In the genomic region with DNA sequence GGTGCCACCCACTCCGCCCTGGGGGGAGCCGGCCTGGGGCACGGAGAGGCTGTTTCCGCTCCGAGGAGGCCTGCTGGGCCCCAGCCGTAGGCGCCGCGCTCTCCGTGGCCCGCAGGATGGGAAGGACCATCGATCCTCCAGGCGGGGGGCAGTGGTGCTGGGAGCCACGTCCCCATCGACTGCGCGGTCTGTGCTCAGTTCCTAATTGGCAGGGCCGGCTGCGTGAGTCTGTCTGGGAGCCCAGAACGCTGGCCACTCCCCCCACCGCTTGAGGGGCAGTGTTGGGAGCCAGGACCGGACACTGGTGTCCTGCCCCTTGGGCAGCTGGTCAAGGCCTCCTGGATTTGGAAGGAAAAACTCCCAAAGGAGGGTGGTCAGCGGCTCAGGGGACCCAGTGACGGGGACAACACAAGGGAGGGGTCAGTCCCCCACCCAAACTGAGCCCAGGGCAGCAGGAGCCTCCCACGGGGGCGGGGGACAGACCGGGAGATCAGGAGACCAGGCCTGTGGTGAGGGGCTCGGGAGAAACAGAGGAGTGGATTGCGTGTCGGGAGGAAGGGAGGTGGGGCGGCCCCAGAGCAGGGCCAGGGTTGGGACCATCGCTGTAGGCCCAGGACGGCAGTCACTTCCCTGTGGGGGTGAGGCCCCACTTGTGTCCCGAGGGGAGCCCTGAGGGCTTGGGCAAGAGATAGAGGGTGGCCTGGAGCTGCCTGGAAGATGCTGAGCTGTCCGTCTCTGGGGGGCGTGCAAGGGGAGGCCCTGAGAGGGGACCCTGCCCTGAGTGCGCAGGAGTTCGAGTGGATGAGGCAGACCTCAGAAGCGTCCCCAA, we compare ENCODE assay signal across 3 cellular contexts.
TF ChIP-seq lines count a peak whose summit lies in the region.

No MANE protein-coding gene starts in this region.

TF ChIP-seq in SK-N-SH, 30 proteins besides CTCF, POLR2A, EP300 and RAD21:
- TF ChIP-seq, protein P1, sequence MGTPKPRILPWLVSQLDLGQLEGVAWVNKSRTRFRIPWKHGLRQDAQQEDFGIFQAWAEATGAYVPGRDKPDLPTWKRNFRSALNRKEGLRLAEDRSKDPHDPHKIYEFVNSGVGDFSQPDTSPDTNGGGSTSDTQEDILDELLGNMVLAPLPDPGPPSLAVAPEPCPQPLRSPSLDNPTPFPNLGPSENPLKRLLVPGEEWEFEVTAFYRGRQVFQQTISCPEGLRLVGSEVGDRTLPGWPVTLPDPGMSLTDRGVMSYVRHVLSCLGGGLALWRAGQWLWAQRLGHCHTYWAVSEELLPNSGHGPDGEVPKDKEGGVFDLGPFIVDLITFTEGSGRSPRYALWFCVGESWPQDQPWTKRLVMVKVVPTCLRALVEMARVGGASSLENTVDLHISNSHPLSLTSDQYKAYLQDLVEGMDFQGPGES (IDR thresholded peaks at IDR 0.05; ENCODE audit: low read depth, low read length), result no peak
- no peak for TF ChIP-seq FOXJ3 (CRISPR knock-in tag; IDR thresholded peaks at IDR 0.05)
- TF ChIP-seq YY1 (IDR thresholded peaks at IDR 0.05; ENCODE audit: low read depth), result no peak
- TF ChIP-seq NRF1 (IDR thresholded peaks at IDR 0.05; ENCODE audit: low read depth, low read length), result no peak

TF ChIP-seq in SK-N-SH treated with all-trans-retinoic acid at 6 μM for 48 hours, 23 proteins besides CTCF, POLR2A, EP300 and RAD21 (continued from another document and continues in another):
- TF ChIP-seq ZNF565 (CRISPR knock-in tag; conservative IDR thresholded peaks at IDR 0.05; ENCODE audit: low read depth), result no peak
- no peak for TF ChIP-seq SNAI2 (CRISPR knock-in tag; IDR thresholded peaks at IDR 0.05)
- TF ChIP-seq, protein P2, sequence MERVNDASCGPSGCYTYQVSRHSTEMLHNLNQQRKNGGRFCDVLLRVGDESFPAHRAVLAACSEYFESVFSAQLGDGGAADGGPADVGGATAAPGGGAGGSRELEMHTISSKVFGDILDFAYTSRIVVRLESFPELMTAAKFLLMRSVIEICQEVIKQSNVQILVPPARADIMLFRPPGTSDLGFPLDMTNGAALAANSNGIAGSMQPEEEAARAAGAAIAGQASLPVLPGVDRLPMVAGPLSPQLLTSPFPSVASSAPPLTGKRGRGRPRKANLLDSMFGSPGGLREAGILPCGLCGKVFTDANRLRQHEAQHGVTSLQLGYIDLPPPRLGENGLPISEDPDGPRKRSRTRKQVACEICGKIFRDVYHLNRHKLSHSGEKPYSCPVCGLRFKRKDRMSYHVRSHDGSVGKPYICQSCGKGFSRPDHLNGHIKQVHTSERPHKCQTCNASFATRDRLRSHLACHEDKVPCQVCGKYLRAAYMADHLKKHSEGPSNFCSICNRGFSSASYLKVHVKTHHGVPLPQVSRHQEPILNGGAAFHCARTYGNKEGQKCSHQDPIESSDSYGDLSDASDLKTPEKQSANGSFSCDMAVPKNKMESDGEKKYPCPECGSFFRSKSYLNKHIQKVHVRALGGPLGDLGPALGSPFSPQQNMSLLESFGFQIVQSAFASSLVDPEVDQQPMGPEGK (CRISPR knock-in tag; IDR thresholded peaks at IDR 0.05; ENCODE audit: borderline replicate concordance), result no peak
- TF ChIP-seq CSDC2 (CRISPR knock-in tag; IDR thresholded peaks at IDR 0.05), result no peak
- no peak for TF ChIP-seq ARNTL (CRISPR knock-in tag; IDR thresholded peaks at IDR 0.05; ENCODE audit: borderline replicate concordance, low read depth)
- TF ChIP-seq GLIS3 (CRISPR knock-in tag; IDR thresholded peaks at IDR 0.05), result no peak
- TF ChIP-seq ESRRG (CRISPR knock-in tag; IDR thresholded peaks at IDR 0.05), result no peak
- no peak for TF ChIP-seq PPARA (CRISPR knock-in tag; IDR thresholded peaks at IDR 0.05; ENCODE audit: borderline replicate concordance)
- TF ChIP-seq TOX (CRISPR knock-in tag; IDR thresholded peaks at IDR 0.05; ENCODE audit: borderline replicate concordance), result no peak
- TF ChIP-seq, protein P3, sequence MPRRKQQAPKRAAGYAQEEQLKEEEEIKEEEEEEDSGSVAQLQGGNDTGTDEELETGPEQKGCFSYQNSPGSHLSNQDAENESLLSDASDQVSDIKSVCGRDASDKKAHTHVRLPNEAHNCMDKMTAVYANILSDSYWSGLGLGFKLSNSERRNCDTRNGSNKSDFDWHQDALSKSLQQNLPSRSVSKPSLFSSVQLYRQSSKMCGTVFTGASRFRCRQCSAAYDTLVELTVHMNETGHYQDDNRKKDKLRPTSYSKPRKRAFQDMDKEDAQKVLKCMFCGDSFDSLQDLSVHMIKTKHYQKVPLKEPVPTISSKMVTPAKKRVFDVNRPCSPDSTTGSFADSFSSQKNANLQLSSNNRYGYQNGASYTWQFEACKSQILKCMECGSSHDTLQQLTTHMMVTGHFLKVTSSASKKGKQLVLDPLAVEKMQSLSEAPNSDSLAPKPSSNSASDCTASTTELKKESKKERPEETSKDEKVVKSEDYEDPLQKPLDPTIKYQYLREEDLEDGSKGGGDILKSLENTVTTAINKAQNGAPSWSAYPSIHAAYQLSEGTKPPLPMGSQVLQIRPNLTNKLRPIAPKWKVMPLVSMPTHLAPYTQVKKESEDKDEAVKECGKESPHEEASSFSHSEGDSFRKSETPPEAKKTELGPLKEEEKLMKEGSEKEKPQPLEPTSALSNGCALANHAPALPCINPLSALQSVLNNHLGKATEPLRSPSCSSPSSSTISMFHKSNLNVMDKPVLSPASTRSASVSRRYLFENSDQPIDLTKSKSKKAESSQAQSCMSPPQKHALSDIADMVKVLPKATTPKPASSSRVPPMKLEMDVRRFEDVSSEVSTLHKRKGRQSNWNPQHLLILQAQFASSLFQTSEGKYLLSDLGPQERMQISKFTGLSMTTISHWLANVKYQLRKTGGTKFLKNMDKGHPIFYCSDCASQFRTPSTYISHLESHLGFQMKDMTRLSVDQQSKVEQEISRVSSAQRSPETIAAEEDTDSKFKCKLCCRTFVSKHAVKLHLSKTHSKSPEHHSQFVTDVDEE (CRISPR knock-in tag; IDR thresholded peaks at IDR 0.05), result no peak
- no peak for TF ChIP-seq ZNF8 (CRISPR knock-in tag; IDR thresholded peaks at IDR 0.05)
- no peak for TF ChIP-seq ISL1 (CRISPR knock-in tag; IDR thresholded peaks at IDR 0.05)
- TF ChIP-seq, protein P4, sequence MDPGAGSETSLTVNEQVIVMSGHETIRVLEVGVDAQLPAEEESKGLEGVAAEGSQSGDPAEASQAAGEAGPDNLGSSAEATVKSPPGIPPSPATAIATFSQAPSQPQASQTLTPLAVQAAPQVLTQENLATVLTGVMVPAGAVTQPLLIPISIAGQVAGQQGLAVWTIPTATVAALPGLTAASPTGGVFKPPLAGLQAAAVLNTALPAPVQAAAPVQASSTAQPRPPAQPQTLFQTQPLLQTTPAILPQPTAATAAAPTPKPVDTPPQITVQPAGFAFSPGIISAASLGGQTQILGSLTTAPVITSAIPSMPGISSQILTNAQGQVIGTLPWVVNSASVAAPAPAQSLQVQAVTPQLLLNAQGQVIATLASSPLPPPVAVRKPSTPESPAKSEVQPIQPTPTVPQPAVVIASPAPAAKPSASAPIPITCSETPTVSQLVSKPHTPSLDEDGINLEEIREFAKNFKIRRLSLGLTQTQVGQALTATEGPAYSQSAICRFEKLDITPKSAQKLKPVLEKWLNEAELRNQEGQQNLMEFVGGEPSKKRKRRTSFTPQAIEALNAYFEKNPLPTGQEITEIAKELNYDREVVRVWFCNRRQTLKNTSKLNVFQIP (CRISPR knock-in tag; IDR thresholded peaks at IDR 0.05; ENCODE audit: borderline replicate concordance, low read depth), result no peak
- no peak for TF ChIP-seq BACH2 (CRISPR knock-in tag; IDR thresholded peaks at IDR 0.05; ENCODE audit: borderline replicate concordance)
- TF ChIP-seq, protein P5, sequence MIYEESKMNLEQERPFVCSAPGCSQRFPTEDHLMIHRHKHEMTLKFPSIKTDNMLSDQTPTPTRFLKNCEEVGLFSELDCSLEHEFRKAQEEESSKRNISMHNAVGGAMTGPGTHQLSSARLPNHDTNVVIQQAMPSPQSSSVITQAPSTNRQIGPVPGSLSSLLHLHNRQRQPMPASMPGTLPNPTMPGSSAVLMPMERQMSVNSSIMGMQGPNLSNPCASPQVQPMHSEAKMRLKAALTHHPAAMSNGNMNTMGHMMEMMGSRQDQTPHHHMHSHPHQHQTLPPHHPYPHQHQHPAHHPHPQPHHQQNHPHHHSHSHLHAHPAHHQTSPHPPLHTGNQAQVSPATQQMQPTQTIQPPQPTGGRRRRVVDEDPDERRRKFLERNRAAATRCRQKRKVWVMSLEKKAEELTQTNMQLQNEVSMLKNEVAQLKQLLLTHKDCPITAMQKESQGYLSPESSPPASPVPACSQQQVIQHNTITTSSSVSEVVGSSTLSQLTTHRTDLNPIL (CRISPR knock-in tag; IDR thresholded peaks at IDR 0.05; ENCODE audit: low read depth), result no peak

TF ChIP-seq in HepG2, 621 proteins besides CTCF, POLR2A, EP300 and RAD21 (continued from another document):
- TF ChIP-seq HNRNPK (IDR thresholded peaks at IDR 0.05; ENCODE audit: low read depth, low read length, poor library complexity, severe bottlenecking) (no peak), ZSCAN25 (CRISPR knock-in tag; IDR thresholded peaks at IDR 0.05) (no peak)
- TF ChIP-seq, protein P6, sequence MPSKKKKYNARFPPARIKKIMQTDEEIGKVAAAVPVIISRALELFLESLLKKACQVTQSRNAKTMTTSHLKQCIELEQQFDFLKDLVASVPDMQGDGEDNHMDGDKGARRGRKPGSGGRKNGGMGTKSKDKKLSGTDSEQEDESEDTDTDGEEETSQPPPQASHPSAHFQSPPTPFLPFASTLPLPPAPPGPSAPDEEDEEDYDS (CRISPR knock-in tag; IDR thresholded peaks at IDR 0.05), result no peak
